In genomic region chr9:101029300-101030021, GRCh38 we compare ENCODE assay signal across 10 cellular contexts. TPM values are rescaled to one million over a fixed set of nuclear protein-coding genes. Genes with fewer than 3 reads are reported as not detected.
DNase-seq lines count a peak whose midpoint lies in the region; ATAC-seq and TF ChIP-seq lines count a peak whose summit lies in the region.
"Had no signal": no experiment of that assay in that cellular context is flagged by ENCODE, and none has a peak within 500 bp of the region (broad histone marks: within the 10 kb centered on the region; RNA-seq: fewer than 3 reads in every experiment).

No MANE protein-coding gene starts in this region.

- H2BK20ac ChIP-seq in H9 (ENCODE audit: low read depth, low read length, poor library complexity, severe bottlenecking), result no peak overlapping the region

- no peak overlapping the region for H3K56ac ChIP-seq in H9 (ENCODE audit: insufficient read length, low read depth, low read length)

- no peaks in the 10 kb centered on the region for H3K9me3 Mint-ChIP-seq in H9
- no peaks in the 10 kb centered on the region for H3K9me3 Mint-ChIP-seq in progenitor cell of endocrine pancreas (ENCODE audit: low read depth)
- H3K9me3 Mint-ChIP-seq in naive thymus-derived CD8-positive, alpha-beta T cell, result peaks cover 0 to 1% (median 0%) of the 10 kb centered on the region in 9 donors
- H3K9me3 Mint-ChIP-seq: activated B cell treated with CpG ODN at 0.5 μM for 24 hours; activated naive CD4-positive, alpha-beta T cell treated with anti-CD3 and anti-CD28 coated beads for 36 hours had no signal

- no peaks in the 10 kb centered on the region for H4K20me1 ChIP-seq in H9 (ENCODE audit: control insufficient read depth, insufficient read depth, insufficient read length)

- H2AK5ac ChIP-seq in H9 (ENCODE audit: insufficient read length, low read length), result no peak overlapping the region

- H3K27me3 ChIP-seq in H9 (ENCODE audit: insufficient read depth, low read length) (peaks cover 23% of the 10 kb centered on the region), SJCRH30 (peaks cover 7% of the 10 kb centered on the region; the same call in 1 of the 2 replicates), left ventricle myocardium inferior (ENCODE audit: low read depth) (peaks cover 97% of the 10 kb centered on the region)

- H3K4me1 Mint-ChIP-seq in H9, result peaks cover 21 to 36% of the 10 kb centered on the region in 2 experiments
- peaks cover 20% of the 10 kb centered on the region for H3K4me1 Mint-ChIP-seq in progenitor cell of endocrine pancreas (ENCODE audit: low read depth)
- peaks cover 0 to 2% (median under 1%) of the 10 kb centered on the region in 4 donors for H3K4me1 Mint-ChIP-seq in naive thymus-derived CD8-positive, alpha-beta T cell
- H3K4me1 Mint-ChIP-seq: activated B cell treated with CpG ODN at 0.5 μM for 24 hours had no signal

- TF ChIP-seq CTCF in H9 (conservative IDR thresholded peaks at IDR 0.05) (no peak), left ventricle myocardium inferior (IDR thresholded peaks at IDR 0.05; ENCODE audit: borderline replicate concordance) (no peak), progenitor cell of endocrine pancreas (IDR thresholded peaks at IDR 0.05; ENCODE audit: unreplicated experiment) (no peak)

- 0 out of 2 replicates have a peak, but pooled peaks cover 2% of the 10 kb centered on the region for H3K4me1 ChIP-seq in H9 (ENCODE audit: insufficient read depth, low read length)
- peaks cover 7% of the 10 kb centered on the region for H3K4me1 ChIP-seq in SJCRH30
- H3K4me1 ChIP-seq in left ventricle myocardium inferior, result peaks cover 30% of the 10 kb centered on the region

- H2BK12ac ChIP-seq in H9 (ENCODE audit: insufficient read length, low read depth, low read length), result no peak overlapping the region

- no peak overlapping the region for H3K9ac ChIP-seq in H9 (ENCODE audit: extremely low read depth, insufficient read length, low read length)

- ATAC-seq in GM21381 (IDR thresholded peaks at IDR 0.05; ENCODE audit: unreplicated experiment), result no peak
- ATAC-seq in naive thymus-derived CD8-positive, alpha-beta T cell, result no peak

- H3K79me2 ChIP-seq in H9 (ENCODE audit: insufficient read depth, low read length), result no peaks in the 10 kb centered on the region

- H4K8ac ChIP-seq in H9 (replicated peaks; ENCODE audit: insufficient read length, low read depth, low read length), result no peak overlapping the region

- H3K27ac ChIP-seq in H9 (ENCODE audit: insufficient read length, low read depth, low read length), result no peak overlapping the region
- no peak overlapping the region for H3K27ac ChIP-seq in SJCRH30
- no peak overlapping the region for H3K27ac ChIP-seq in left ventricle myocardium inferior (replicated peaks)

- H3K4me3 Mint-ChIP-seq in H9, result peak overlapping the region; percentile 82 to 90
- peak overlapping the region; percentile 92 for H3K4me3 Mint-ChIP-seq in progenitor cell of endocrine pancreas (ENCODE audit: low read depth)
- no peak overlapping the region for H3K4me3 Mint-ChIP-seq in naive thymus-derived CD8-positive, alpha-beta T cell
- H3K4me3 Mint-ChIP-seq: activated B cell treated with CpG ODN at 0.5 μM for 24 hours; activated naive CD4-positive, alpha-beta T cell treated with anti-CD3 and anti-CD28 coated beads for 36 hours had no signal

- no peak overlapping the region for H2BK15ac ChIP-seq in H9 (ENCODE audit: low read depth, low read length)

- H3K9me3 ChIP-seq in H9 (ENCODE audit: control insufficient read depth, low read depth, low read length), result no peaks in the 10 kb centered on the region
- no peaks in the 10 kb centered on the region for H3K9me3 ChIP-seq in SJCRH30 (replicated peaks)
- no peaks in the 10 kb centered on the region for H3K9me3 ChIP-seq in left ventricle myocardium inferior (replicated peaks)

- no peak overlapping the region for H3K14ac ChIP-seq in H9 (ENCODE audit: insufficient read depth, low read length)

- H2AFZ ChIP-seq in H9 (ENCODE audit: low read length), result no peak overlapping the region

- no peaks in the 10 kb centered on the region for H3K36me3 ChIP-seq in SJCRH30
- H3K36me3 ChIP-seq in left ventricle myocardium inferior, result no peaks in the 10 kb centered on the region

- POLR2A ChIA-PET in naive thymus-derived CD8-positive, alpha-beta T cell (lab: Charles Lee), result no interaction called here

- WGBS in H9 (ENCODE audit: extremely low coverage, insufficient read length, low lambda C conversion rate), result no CpG with 5 or more reads among the region's 36 CpGs

- no peak overlapping the region for H4K91ac ChIP-seq in H9 (ENCODE audit: insufficient read length, low read depth, low read length)

- peak overlapping the region; percentile 65 for H3K4me2 ChIP-seq in H9 (ENCODE audit: insufficient read depth, insufficient read length, low read length)

- H3K27ac Mint-ChIP-seq in H9, result no peak overlapping the region
- no peak overlapping the region for H3K27ac Mint-ChIP-seq in progenitor cell of endocrine pancreas
- H3K27ac Mint-ChIP-seq in naive thymus-derived CD8-positive, alpha-beta T cell, result peak overlapping the region in 1 of 10 donors; percentile 26
- H3K27ac Mint-ChIP-seq: activated B cell treated with CpG ODN at 0.5 μM for 24 hours; activated naive CD4-positive, alpha-beta T cell treated with anti-CD3 and anti-CD28 coated beads for 36 hours had no signal

- no peak overlapping the region for H3K4ac ChIP-seq in H9 (ENCODE audit: low read depth, low read length)

- peak overlapping the region; percentile 60 for H3K4me3 ChIP-seq in SJCRH30
- peak overlapping the region; percentile 66 for H3K4me3 ChIP-seq in left ventricle myocardium inferior

- no peaks in the 10 kb centered on the region for H3K36me3 Mint-ChIP-seq in H9 (ENCODE audit: insufficient read depth in 1 of 3, low read depth in 3 of 3)
- no peaks in the 10 kb centered on the region for H3K36me3 Mint-ChIP-seq in progenitor cell of endocrine pancreas (ENCODE audit: insufficient read depth)
- no peaks in the 10 kb centered on the region for H3K36me3 Mint-ChIP-seq in naive thymus-derived CD8-positive, alpha-beta T cell

- H2BK120ac ChIP-seq in H9 (ENCODE audit: low read depth, low read length, poor library complexity, severe bottlenecking), result no peak overlapping the region

- no peaks in the 10 kb centered on the region for H3K79me1 ChIP-seq in H9 (ENCODE audit: insufficient read depth, low read depth, low read length, poor library complexity, severe bottlenecking)

- H4K5ac ChIP-seq in H9 (ENCODE audit: insufficient read length, low read depth, low read length), result no peak overlapping the region

- no peak overlapping the region for H3K23ac ChIP-seq in H9 (ENCODE audit: insufficient read length, low read depth, low read length)

- DNase-seq in H9 (no peak), SJCRH30 (peak in 1 of 2 experiments; percentile 11), left ventricle myocardium inferior (no peak), progenitor cell of endocrine pancreas (ENCODE audit: low spot score, unreplicated experiment) (peak; percentile 22), NCI-H2029 treated with DMSO at 0.1 percent for 48 hours (lab: John Stamatoyannopoulos, UW) (no peak)
- DNase-seq in naive thymus-derived CD8-positive, alpha-beta T cell, result no peak
- no peak for DNase-seq in stimulated activated CD4-positive, alpha-beta T cell treated with anti-CD3 and anti-CD28 coated beads, Interleukin-2, amount 100 ng/mL, for 48 hours
- DNase-seq: activated B cell treated with CpG ODN at 0.5 μM for 24 hours; activated naive CD4-positive, alpha-beta T cell treated with anti-CD3 and anti-CD28 coated beads for 36 hours had no signal

- H2BK5ac ChIP-seq in H9 (ENCODE audit: insufficient read length, low read length), result no peak overlapping the region

- peaks cover 74% of the 10 kb centered on the region for H3K27me3 Mint-ChIP-seq in H9 (ENCODE audit: low read depth)
- H3K27me3 Mint-ChIP-seq in progenitor cell of endocrine pancreas, result peaks cover 49% of the 10 kb centered on the region
- H3K27me3 Mint-ChIP-seq in naive thymus-derived CD8-positive, alpha-beta T cell, result peaks cover 37 to 73% (median 45%) of the 10 kb centered on the region in 5 donors

- H3T11ph ChIP-seq in H9 (ENCODE audit: low read length), result no peak overlapping the region

- intact Hi-C loops in left ventricle myocardium inferior (cut with micrococcal nuclease), result no loop called here

- H3K23me2 ChIP-seq in H9 (ENCODE audit: insufficient read length, low read depth, low read length, poor library complexity, severe bottlenecking), result peaks cover 18% of the 10 kb centered on the region

- no peak overlapping the region for H3K18ac ChIP-seq in H9 (ENCODE audit: insufficient read length, low read depth, low read length)

RNA-seq across cellular contexts. Expression of gene PLPPR1, which starts 0.9 kb away (rescaled TPM):
- 1.8 and 2.4 TPM in 2 replicates for total RNA-seq in H9 (2021)
- total RNA-seq in SJCRH30 (2014; rRNA removed; shearing (Covaris generic)), result 0.63 and 0.93 TPM in 2 replicates
- total RNA-seq in left ventricle myocardium inferior, result not detected
- 12.2 TPM in 2 replicates for total RNA-seq in progenitor cell of endocrine pancreas
- total RNA-seq in naive thymus-derived CD8-positive, alpha-beta T cell, result not detected
- polyA plus RNA-seq in naive thymus-derived CD8-positive, alpha-beta T cell, result not detected
- total RNA-seq: activated B cell treated with CpG ODN at 0.5 μM for 24 hours; activated naive CD4-positive, alpha-beta T cell treated with anti-CD3 and anti-CD28 coated beads for 36 hours had no signal

Comparison
In these comparisons a context has a peak if more than half of its experiments do, and no peak if none do; other contexts are left out.
1. H3K4me3 Mint-ChIP-seq: peak in H9 (2 of 2) and progenitor cell of endocrine pancreas (single experiment); none in naive thymus-derived CD8-positive, alpha-beta T cell (0 of 10).